ENCODE assay signal across 1 cellular context in the genomic region with DNA sequence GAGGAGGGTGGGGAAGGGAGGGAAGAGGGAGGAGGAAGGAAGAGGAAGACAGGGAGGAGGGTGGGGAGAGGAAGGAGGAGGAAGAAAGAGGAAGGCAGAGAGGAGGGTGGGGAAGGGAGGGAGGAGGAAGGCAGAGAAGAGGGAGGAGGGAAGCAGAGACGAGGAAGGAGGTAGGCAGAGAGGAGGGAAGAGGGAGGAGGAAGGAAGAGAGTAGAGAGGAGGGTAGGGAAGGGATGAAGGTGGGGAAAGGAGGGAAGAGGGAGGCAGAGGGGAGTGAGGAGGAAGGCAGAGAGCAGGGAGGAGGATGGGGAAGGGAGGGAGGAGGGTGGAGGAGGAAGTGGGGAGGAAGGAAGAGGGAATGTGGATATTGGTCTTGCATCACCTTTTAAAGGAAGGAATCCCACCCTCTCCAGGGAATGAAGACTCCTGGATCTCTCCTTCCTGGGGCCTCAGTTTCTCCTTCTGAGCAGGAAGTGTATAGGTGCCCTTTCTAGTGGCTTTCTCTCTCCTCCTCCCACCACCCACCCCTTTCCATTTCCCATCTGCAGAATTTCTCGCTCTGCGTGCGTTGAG.
TF ChIP-seq lines count a peak whose summit lies in the region.

No MANE protein-coding gene starts in this region.

TF ChIP-seq in H1, 55 proteins besides CTCF, POLR2A, EP300 and RAD21:
- TF ChIP-seq YY1 (IDR thresholded peaks at IDR 0.05; ENCODE audit: low read depth, low read length) (no peak), SP2 (IDR thresholded peaks at IDR 0.05; ENCODE audit: low read length) (no peak)
